In genomic region chr6:113168057-113168456, GRCh38 we compare ENCODE assay signal across 27 cellular contexts.
"Had no signal": no experiment of that assay in that cellular context is flagged by ENCODE, and none has a peak within 500 bp of the region (broad histone marks: within the 10 kb centered on the region; RNA-seq: fewer than 3 reads in every experiment).

No MANE protein-coding gene starts in this region.

- DNase-seq: colonic mucosa; cortex of kidney; dermis blood vessel endothelial cell; dorsolateral prefrontal cortex; effector CD4-positive, alpha-beta T cell; effector CD8-positive, alpha-beta T cell; effector memory CD4-positive, alpha-beta T cell; effector memory CD8-positive, alpha-beta T cell; endodermal cell; erythroblast; esophagus squamous epithelium; foreskin fibroblast; foreskin keratinocyte; foreskin melanocyte; gastrocnemius medialis; glutamatergic neuron; head of caudate nucleus; heart left ventricle; heart right ventricle had no signal

- H3K4me1 ChIP-seq: colonic mucosa, esophagus squamous epithelium, foreskin keratinocyte, gastroesophageal sphincter had no signal

- FAIRE-seq: colon, endometrium, frontal cortex had no signal

- H3K9me3 ChIP-seq: colonic mucosa, esophagus squamous epithelium, gastrocnemius medialis had no signal

- H3K4me3 ChIP-seq: colonic mucosa, coronary artery, dorsolateral prefrontal cortex, esophagus muscularis mucosa, esophagus squamous epithelium, gastrocnemius medialis, gastroesophageal sphincter, heart left ventricle, heart right ventricle had no signal

- H3K27me3 ChIP-seq: colonic mucosa, dorsolateral prefrontal cortex, esophagus muscularis mucosa, esophagus squamous epithelium, foreskin keratinocyte, gastrocnemius medialis, gastroesophageal sphincter, heart left ventricle, heart right ventricle had no signal

- H3K36me3 ChIP-seq: colonic mucosa, esophagus muscularis mucosa, esophagus squamous epithelium, gastrocnemius medialis, gastroesophageal sphincter, heart left ventricle, heart right ventricle had no signal

- H3K27ac ChIP-seq: colonic mucosa, coronary artery, dorsolateral prefrontal cortex, epithelial cell of prostate, esophagus muscularis mucosa, esophagus squamous epithelium, foreskin keratinocyte, gastrocnemius medialis, gastroesophageal sphincter, heart left ventricle, heart right ventricle had no signal

- ATAC-seq: effector memory CD8-positive, alpha-beta T cell; esophagus mucosa; foreskin keratinocyte; gastrocnemius medialis; gastroesophageal sphincter; heart left ventricle; heart right ventricle had no signal
